22 cellular contexts compared by ENCODE assay signal in the genomic region with DNA sequence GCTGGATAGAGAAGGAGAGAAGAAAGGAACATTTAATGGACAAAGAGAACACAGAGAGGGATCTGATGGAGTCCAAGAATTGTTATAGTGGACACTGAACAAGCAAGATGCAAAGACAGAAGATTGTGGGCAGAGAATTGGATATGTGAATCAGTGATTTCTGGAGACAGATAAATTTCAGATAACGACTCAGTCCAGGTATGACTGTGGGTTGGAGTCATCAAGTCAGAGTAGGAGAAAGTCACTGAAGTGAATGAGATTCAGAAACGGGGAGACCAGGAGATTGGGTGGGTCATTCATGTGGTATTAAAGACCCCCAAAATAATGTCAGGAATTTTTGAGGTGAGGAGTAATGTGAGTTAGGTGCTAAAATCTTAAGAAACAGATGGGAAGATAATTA. TPM values are rescaled to one million over a fixed set of nuclear protein-coding genes. Genes with fewer than 3 reads are reported as not detected.
"Had no signal": no experiment of that assay in that cellular context is flagged by ENCODE, and none has a peak within 500 bp of the region (broad histone marks: within the 10 kb centered on the region; RNA-seq: fewer than 3 reads in every experiment).

No MANE protein-coding gene starts in this region.

- H3K9me3 ChIP-seq: esophagus muscularis mucosa, left ventricle myocardium inferior, upper lobe of right lung had no signal

- H3K27me3 Mint-ChIP-seq: activated B cell treated with CpG ODN at 0.5 μM for 24 hours; activated T-cell treated with anti-CD3 and anti-CD28 coated beads, Interleukin-2, amount 50 U/mL, for 24 hours; brain had no signal

- H3K4me1 ChIP-seq: upper lobe of right lung had no signal

- H3K27ac ChIP-seq: esophagus muscularis mucosa, left ventricle myocardium inferior, upper lobe of right lung had no signal

- H3K27ac Mint-ChIP-seq: activated B cell treated with CpG ODN at 0.5 μM for 24 hours; activated CD4-positive, alpha-beta memory T cell treated with anti-CD3 and anti-CD28 coated beads for 36 hours; activated naive CD4-positive, alpha-beta T cell treated with anti-CD3 and anti-CD28 coated beads for 36 hours; activated T-cell treated with anti-CD3 and anti-CD28 coated beads, Interleukin-2, amount 50 U/mL, for 24 hours; mesothelial cell of epicardium; naive thymus-derived CD8-positive, alpha-beta T cell; T-helper 17 cell had no signal

- H3K36me3 ChIP-seq: esophagus muscularis mucosa, left ventricle myocardium inferior, upper lobe of right lung had no signal

- H3K4me3 Mint-ChIP-seq: activated B cell treated with CpG ODN at 0.5 μM for 24 hours; activated CD4-positive, alpha-beta memory T cell treated with anti-CD3 and anti-CD28 coated beads for 36 hours; activated naive CD4-positive, alpha-beta T cell treated with anti-CD3 and anti-CD28 coated beads for 36 hours; activated T-cell treated with anti-CD3 and anti-CD28 coated beads, Interleukin-2, amount 50 U/mL, for 24 hours; brain; mesothelial cell of epicardium; naive thymus-derived CD8-positive, alpha-beta T cell; T-helper 17 cell had no signal

- DNase-seq: activated B cell treated with CpG ODN at 0.5 μM for 24 hours; activated CD4-positive, alpha-beta T cell treated with anti-CD3 and anti-CD28 coated beads for 4 hours; activated naive CD4-positive, alpha-beta T cell treated with anti-CD3 and anti-CD28 coated beads for 36 hours; activated T-cell treated with anti-CD3 and anti-CD28 coated beads, Interleukin-2, amount 50 U/mL, for 24 hours; aorta; effector CD8-positive, alpha-beta T cell; left ventricle myocardium inferior; naive thymus-derived CD8-positive, alpha-beta T cell; small intestine; stimulated activated CD8-positive, alpha-beta memory T cell treated with anti-CD3 and anti-CD28 coated beads, Interleukin-4, amount 100 ng/mL, for 48 hours; stimulated activated naive CD4-positive, alpha-beta T cell; SW 1271; T-helper 17 cell; upper lobe of right lung had no signal

- H3K4me3 ChIP-seq: esophagus muscularis mucosa, left ventricle myocardium inferior, upper lobe of right lung had no signal

- H3K36me3 Mint-ChIP-seq: activated CD4-positive, alpha-beta memory T cell treated with anti-CD3 and anti-CD28 coated beads for 36 hours; brain; mesothelial cell of epicardium; naive thymus-derived CD8-positive, alpha-beta T cell had no signal

- H3K9me3 Mint-ChIP-seq: activated B cell treated with CpG ODN at 0.5 μM for 24 hours; activated CD4-positive, alpha-beta memory T cell treated with anti-CD3 and anti-CD28 coated beads for 36 hours; activated naive CD4-positive, alpha-beta T cell treated with anti-CD3 and anti-CD28 coated beads for 36 hours; activated T-cell treated with anti-CD3 and anti-CD28 coated beads, Interleukin-2, amount 50 U/mL, for 24 hours; brain; mesothelial cell of epicardium; naive thymus-derived CD8-positive, alpha-beta T cell had no signal

- H3K4me1 Mint-ChIP-seq: mesothelial cell of epicardium had no signal

- ATAC-seq: naive thymus-derived CD8-positive, alpha-beta T cell; sciatic nerve; T-helper 17 cell; upper lobe of right lung had no signal

RNA-seq across cellular contexts. Expression of a gene that starts 23.0 kb away (rescaled TPM):
- total RNA-seq: activated B cell treated with CpG ODN at 0.5 μM for 24 hours; activated CD4-positive, alpha-beta memory T cell treated with anti-CD3 and anti-CD28 coated beads for 36 hours; activated naive CD4-positive, alpha-beta T cell treated with anti-CD3 and anti-CD28 coated beads for 36 hours; aorta; dermis blood vessel endothelial cell; endothelial cell of umbilical vein; mammary epithelial cell; naive thymus-derived CD8-positive, alpha-beta T cell; T-helper 17 cell had no signal
